8 cellular contexts compared by ENCODE assay signal in genomic region chr6:37820713-37821069, GRCh38. TPM values are rescaled to one million over a fixed set of nuclear protein-coding genes. Genes with fewer than 3 reads are reported as not detected.
DNase-seq lines count a peak whose midpoint lies in the region; ATAC-seq and TF ChIP-seq lines count a peak whose summit lies in the region.

No MANE protein-coding gene starts in this region.

- no peaks in the 10 kb centered on the region for H3K36me3 ChIP-seq in suprapubic skin

- peak overlapping the region; percentile 92 for H3K27ac Mint-ChIP-seq in activated CD4-positive, alpha-beta T cell treated with anti-CD3 and anti-CD28 coated beads, Interleukin-2, amount 10 ng/mL, durations not matched to agents 24 days and 14 days
- H3K27ac Mint-ChIP-seq in activated naive CD8-positive, alpha-beta T cell treated with anti-CD3 and anti-CD28 coated beads for 36 hours = peak overlapping the region; percentile 93
- H3K27ac Mint-ChIP-seq in immature natural killer cell = peak overlapping the region; percentile 82 to 98 (median 92)

- WGBS in suprapubic skin = 35% methylated on average over 3 of the region's 3 CpGs

- H3K9me3 Mint-ChIP-seq in activated CD4-positive, alpha-beta T cell treated with anti-CD3 and anti-CD28 coated beads, Interleukin-2, amount 10 ng/mL, durations not matched to agents 24 days and 14 days = no peaks in the 10 kb centered on the region
- H3K9me3 Mint-ChIP-seq in activated naive CD8-positive, alpha-beta T cell treated with anti-CD3 and anti-CD28 coated beads for 36 hours = no peaks in the 10 kb centered on the region
- no peaks in the 10 kb centered on the region for H3K9me3 Mint-ChIP-seq in immature natural killer cell

- no peak for TF ChIP-seq POLR2A in suprapubic skin (IDR thresholded peaks at IDR 0.05)

- peaks cover 6% of the 10 kb centered on the region for H3K36me3 Mint-ChIP-seq in activated CD4-positive, alpha-beta T cell treated with anti-CD3 and anti-CD28 coated beads, Interleukin-2, amount 10 ng/mL, durations not matched to agents 24 days and 14 days (ENCODE audit: low read depth)
- H3K36me3 Mint-ChIP-seq in activated naive CD8-positive, alpha-beta T cell treated with anti-CD3 and anti-CD28 coated beads for 36 hours = peaks cover 14% of the 10 kb centered on the region
- H3K36me3 Mint-ChIP-seq in immature natural killer cell = no peaks in the 10 kb centered on the region

- no peak for TF ChIP-seq CTCF in suprapubic skin (IDR thresholded peaks at IDR 0.05)

- ATAC-seq in HG02938 (IDR thresholded peaks at IDR 0.05; ENCODE audit: unreplicated experiment) = no peak
- no peak for ATAC-seq in GM21825 (IDR thresholded peaks at IDR 0.05; ENCODE audit: unreplicated experiment)

- H3K27ac ChIP-seq in suprapubic skin = no peak overlapping the region

- no peaks in the 10 kb centered on the region for H3K27me3 ChIP-seq in suprapubic skin

- intact Hi-C loops in activated CD4-positive, alpha-beta T cell treated with anti-CD3 and anti-CD28 coated beads, Interleukin-2, amount 10 ng/mL, durations not matched to agents 24 days and 14 days (cut with micrococcal nuclease) = no loop called here

- peaks cover 35% of the 10 kb centered on the region for H3K4me1 Mint-ChIP-seq in activated CD4-positive, alpha-beta T cell treated with anti-CD3 and anti-CD28 coated beads, Interleukin-2, amount 10 ng/mL, durations not matched to agents 24 days and 14 days
- H3K4me1 Mint-ChIP-seq in activated naive CD8-positive, alpha-beta T cell treated with anti-CD3 and anti-CD28 coated beads for 36 hours = peaks cover 50% of the 10 kb centered on the region
- peaks cover 64 to 72% of the 10 kb centered on the region in 2 donors for H3K4me1 Mint-ChIP-seq in immature natural killer cell

- peaks cover 59% of the 10 kb centered on the region for H3K4me1 ChIP-seq in suprapubic skin

- no peak for DNase-seq in activated CD4-positive, alpha-beta T cell treated with anti-CD3 and anti-CD28 coated beads, Interleukin-2, amount 10 ng/mL, durations not matched to agents 24 days and 14 days
- no peak for DNase-seq in activated CD4-positive, alpha-beta T cell treated with anti-CD3 and anti-CD28 coated beads, Interleukin-2, amount 50 U/mL, for 48 hours
- no peak for DNase-seq in activated naive CD8-positive, alpha-beta T cell treated with anti-CD3 and anti-CD28 coated beads for 36 hours
- DNase-seq in immature natural killer cell (peak in 1 of 3 donors; percentile 14), suprapubic skin (ENCODE audit: low spot score in 2 of 2) (no peak), NCI-H2196 (lab: John Stamatoyannopoulos, UW; ENCODE audit: unreplicated experiment) (no peak)

- no peaks in the 10 kb centered on the region for H3K9me3 ChIP-seq in suprapubic skin

- peak overlapping the region; percentile 97 for H3K4me3 ChIP-seq in suprapubic skin

- TF ChIP-seq EP300 in suprapubic skin (IDR thresholded peaks at IDR 0.05) = no peak

- H3K4me3 Mint-ChIP-seq in activated CD4-positive, alpha-beta T cell treated with anti-CD3 and anti-CD28 coated beads, Interleukin-2, amount 10 ng/mL, durations not matched to agents 24 days and 14 days = peak overlapping the region; percentile 99
- peak overlapping the region; percentile 94 for H3K4me3 Mint-ChIP-seq in activated naive CD8-positive, alpha-beta T cell treated with anti-CD3 and anti-CD28 coated beads for 36 hours
- H3K4me3 Mint-ChIP-seq in immature natural killer cell = peak overlapping the region; percentile 90 to 94 (median 94)

- peaks cover 5% of the 10 kb centered on the region for H3K27me3 Mint-ChIP-seq in activated CD4-positive, alpha-beta T cell treated with anti-CD3 and anti-CD28 coated beads, Interleukin-2, amount 10 ng/mL, durations not matched to agents 24 days and 14 days
- no peaks in the 10 kb centered on the region for H3K27me3 Mint-ChIP-seq in activated naive CD8-positive, alpha-beta T cell treated with anti-CD3 and anti-CD28 coated beads for 36 hours
- H3K27me3 Mint-ChIP-seq in immature natural killer cell (ENCODE audit: low read depth in 3 of 3) = peaks cover 8 to 15% (median 10%) of the 10 kb centered on the region in 3 donors

RNA-seq across cellular contexts. Expression of gene ZFAND3, which starts 1.2 kb away (rescaled TPM):
- total RNA-seq in activated CD4-positive, alpha-beta T cell treated with anti-CD3 and anti-CD28 coated beads, Interleukin-2, amount 10 ng/mL, durations not matched to agents 24 days and 14 days = 31.5 and 39.6 TPM in 2 replicates
- total RNA-seq in activated naive CD8-positive, alpha-beta T cell treated with anti-CD3 and anti-CD28 coated beads for 36 hours = 10 to 100 TPM; 36.3 to 38.5 TPM
- polyA plus RNA-seq in immature natural killer cell = 10 to 100 TPM in 1 of 3 donors, 1 to 10 TPM in 2; 3.1 to 10.2 (median 3.9) TPM
- 10 to 100 TPM; 31.1 to 41.0 (median 36.3) TPM for total RNA-seq in suprapubic skin
